In the genomic region with DNA sequence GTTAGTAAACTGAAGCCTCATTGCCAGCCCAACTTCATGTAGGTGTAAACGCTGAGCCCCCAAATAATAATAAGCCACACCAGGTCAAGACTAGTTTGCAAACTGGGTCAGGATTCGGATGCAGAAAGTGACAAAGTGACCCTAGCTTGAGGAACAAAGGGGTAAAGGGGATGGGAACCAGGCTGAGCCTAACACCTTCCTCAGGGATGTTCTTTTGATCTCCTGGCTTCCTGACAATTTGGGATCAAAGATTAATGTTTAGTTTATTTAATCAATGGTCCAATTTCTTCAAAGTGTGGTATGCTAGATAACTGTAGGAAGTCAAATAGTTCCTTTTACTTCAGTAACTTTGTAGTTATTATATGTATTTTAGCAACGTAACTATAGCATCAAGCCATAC, we compare ENCODE assay signal across 9 cellular contexts. TPM values are rescaled to one million over a fixed set of nuclear protein-coding genes. Genes with fewer than 3 reads are reported as not detected.
"Had no signal": no experiment of that assay in that cellular context is flagged by ENCODE, and none has a peak within 500 bp of the region (broad histone marks: within the 10 kb centered on the region; RNA-seq: fewer than 3 reads in every experiment).

No MANE protein-coding gene starts in this region.

- FAIRE-seq: H1, H54, K562 had no signal

- DNase-seq: H9, HCEC 1CT, IMR-90, KG1 had no signal

- H2AFZ ChIP-seq: GM23338 had no signal

- H3K4me3 ChIP-seq: GM23338, K562 had no signal

- H3K4me2 ChIP-seq: GM23338 had no signal

- H3K27ac ChIP-seq: HL-60 had no signal

- ATAC-seq: GM23338, K562 had no signal

RNA-seq across cellular contexts. Expression of a gene that starts 9.9 kb away (rescaled TPM):
- total RNA-seq: K562 had no signal
- polyA plus RNA-seq: K562 had no signal
